ENCODE assay signal across 17 cellular contexts in the genomic region with DNA sequence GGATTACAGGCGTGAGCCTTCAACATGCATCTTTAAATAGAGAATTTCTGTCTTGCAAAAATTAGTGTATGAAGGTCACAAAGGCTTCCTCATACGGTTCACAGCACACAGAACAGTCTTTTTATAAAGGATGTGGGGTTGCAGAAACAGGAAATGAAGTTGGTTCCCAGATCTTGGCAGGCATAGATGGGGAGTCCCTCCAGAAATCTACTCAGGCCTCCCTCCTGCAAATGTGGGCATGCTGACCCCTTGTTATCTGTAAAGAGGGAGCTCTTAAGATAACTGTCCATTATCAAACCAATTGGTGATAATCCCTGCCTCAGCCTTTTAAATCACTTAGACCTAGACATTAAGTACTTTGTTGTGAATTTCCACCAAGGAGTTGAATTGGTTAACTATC. TPM values are rescaled to one million over a fixed set of nuclear protein-coding genes. Genes with fewer than 3 reads are reported as not detected.
DNase-seq lines count a peak whose midpoint lies in the region; ATAC-seq, FAIRE-seq and TF ChIP-seq lines count a peak whose summit lies in the region.
"Had no signal": no experiment of that assay in that cellular context is flagged by ENCODE, and none has a peak within 500 bp of the region (broad histone marks: within the 10 kb centered on the region; RNA-seq: fewer than 3 reads in every experiment).

No MANE protein-coding gene starts in this region.

- no peaks in the 10 kb centered on the region for H3K36me3 ChIP-seq in BLaER1 treated with 17β-estradiol and CSF1 and Interleukin-3, amounts not matched to agents 10 nM and 100 nM
- H3K36me3 ChIP-seq in RWPE2 (ENCODE audit: low read depth) (no peaks in the 10 kb centered on the region), right lobe of liver (no peaks in the 10 kb centered on the region)
- H3K36me3 ChIP-seq: esophagus squamous epithelium had no signal

- peaks cover 18 to 75% (median 43%) of the 10 kb centered on the region in 10 experiments for H3K4me1 ChIP-seq in BLaER1 treated with 17β-estradiol and CSF1 and Interleukin-3, amounts not matched to agents 10 nM and 100 nM
- H3K4me1 ChIP-seq in RWPE2 (ENCODE audit: insufficient read depth, poor library complexity, severe bottlenecking) (peaks cover 13% of the 10 kb centered on the region), right lobe of liver (no peaks in the 10 kb centered on the region)
- H3K4me1 ChIP-seq: testis had no signal

- WGBS in right lobe of liver (ENCODE audit: insufficient coverage, low coverage, low lambda C conversion rate, missing lambda C conversion rate) = 34% methylated on average over 2 of the region's 2 CpGs

- no peaks in the 10 kb centered on the region for H4K20me1 ChIP-seq in BLaER1 treated with 17β-estradiol and CSF1 and Interleukin-3, amounts not matched to agents 10 nM and 100 nM

- DNase-seq in GM18507 (ENCODE audit: extremely low spot score, insufficient read length, low read depth) (no peak), RWPE2 (ENCODE audit: low spot score) (no peak), right lobe of liver (no peak)
- DNase-seq: activated effector memory CD4-positive, alpha-beta T cell treated with Interleukin-2 at 50 U/mL for 16 hours; esophagus squamous epithelium; NCI-H1436 treated with DMSO at 0.1 percent for 48 hours; NCI-H446 treated with DMSO at 0.1 percent for 48 hours; OCI-M1; stimulated activated CD4-positive, alpha-beta T cell treated with anti-CD3 and anti-CD28 coated beads, Interleukin-4, amount 100 ng/mL, for 4 hours; testis had no signal

- peak; percentile 21 for FAIRE-seq in GM18507 (lab: Jason Lieb, UNC)
- FAIRE-seq: astrocyte, GM19239, K562 had no signal

- no peak for TF ChIP-seq CTCF in RWPE2 (IDR thresholded peaks at IDR 0.05; ENCODE audit: poor library complexity, severe bottlenecking)
- no peak for TF ChIP-seq CTCF in right lobe of liver (IDR thresholded peaks at IDR 0.05)

- peak overlapping the region; percentile 62 to 88 (median 77) for H3K4me2 ChIP-seq in BLaER1 treated with 17β-estradiol and CSF1 and Interleukin-3, amounts not matched to agents 10 nM and 100 nM

- H3K9me3 ChIP-seq in BLaER1 treated with 17β-estradiol and CSF1 and Interleukin-3, amounts not matched to agents 10 nM and 100 nM (replicated peaks in 1 of 11) = no peaks in the 10 kb centered on the region
- H3K9me3 ChIP-seq in RWPE2 (ENCODE audit: severe bottlenecking) (no peaks in the 10 kb centered on the region), right lobe of liver (no peaks in the 10 kb centered on the region)
- H3K9me3 ChIP-seq: esophagus squamous epithelium, testis had no signal

- intact Hi-C loops in right lobe of liver (cut with DNase I) = no loop called here

- peak overlapping the region in 2 of 10 experiments; percentile 0 to 14; a peak in 2 of 20 replicates for H3K4me3 ChIP-seq in BLaER1 treated with 17β-estradiol and CSF1 and Interleukin-3, amounts not matched to agents 10 nM and 100 nM
- H3K4me3 ChIP-seq in RWPE2 (ENCODE audit: severe bottlenecking) (no peak overlapping the region), right lobe of liver (no peak overlapping the region)
- H3K4me3 ChIP-seq: esophagus squamous epithelium, K562, testis had no signal

- H3K27ac ChIP-seq in BLaER1 treated with 17β-estradiol and CSF1 and Interleukin-3, amounts not matched to agents 10 nM and 100 nM = peak overlapping the region in 7 of 11 experiments; percentile 45 to 72 (median 56); a peak in 13 of 22 replicates
- H3K27ac ChIP-seq in RWPE2 (ENCODE audit: poor library complexity, severe bottlenecking) (peak overlapping the region; percentile 1), right lobe of liver (no peak overlapping the region)
- H3K27ac ChIP-seq: testis had no signal

- peak overlapping the region in 4 of 11 experiments; percentile 3 to 26 (median 12); a peak in 1 of 22 replicates for H3K9ac ChIP-seq in BLaER1 treated with 17β-estradiol and CSF1 and Interleukin-3, amounts not matched to agents 10 nM and 100 nM

- no peak for ATAC-seq in RWPE2 (ENCODE audit: low read depth)
- peak; percentile 28 to 58 (median 49) for ATAC-seq in right lobe of liver
- ATAC-seq in HG03280 (IDR thresholded peaks at IDR 0.05; ENCODE audit: unreplicated experiment) = no peak
- ATAC-seq in GM18870 (IDR thresholded peaks at IDR 0.05; ENCODE audit: unreplicated experiment) = no peak
- ATAC-seq in HG03196 (IDR thresholded peaks at IDR 0.05; ENCODE audit: unreplicated experiment) = no peak
- ATAC-seq: K562 had no signal

- no peak for TF ChIP-seq POLR2A in right lobe of liver (IDR thresholded peaks at IDR 0.05)

- no peaks in the 10 kb centered on the region for H3K27me3 ChIP-seq in BLaER1 treated with 17β-estradiol and CSF1 and Interleukin-3, amounts not matched to agents 10 nM and 100 nM
- H3K27me3 ChIP-seq in RWPE2 (ENCODE audit: insufficient read depth, poor library complexity, severe bottlenecking) (no peaks in the 10 kb centered on the region), right lobe of liver (no peaks in the 10 kb centered on the region)
- H3K27me3 ChIP-seq: esophagus squamous epithelium, testis had no signal

RNA-seq across cellular contexts. Expression of a gene that starts 9.4 kb away (rescaled TPM):
- total RNA-seq in right lobe of liver = 1 to 10 TPM; 1.2 to 2.5 (median 1.7) TPM

RNA-seq across cellular contexts. Expression of a gene that starts 45.4 kb away (rescaled TPM):
- total RNA-seq in right lobe of liver = 10 to 100 TPM; 12.2 to 43.7 (median 26.3) TPM

Comparison
In these comparisons a context has a peak if more than half of its experiments do, and no peak if none do; other contexts are left out.
1. H3K27ac ChIP-seq: peak in BLaER1 treated with 17β-estradiol and CSF1 and Interleukin-3, amounts not matched to agents 10 nM and 100 nM (7 of 11) and RWPE2 (single experiment); none in right lobe of liver (0 of 3).
2. ATAC-seq: peak in right lobe of liver (4 of 4); none in RWPE2 (single experiment), HG03280 (single experiment), GM18870 (single experiment) and HG03196 (single experiment).